In genomic region chr4:108744307-108744706, GRCh38 we compare ENCODE assay signal across 19 cellular contexts. TPM values are rescaled to one million over a fixed set of nuclear protein-coding genes. Genes with fewer than 3 reads are reported as not detected.
"Had no signal": no experiment of that assay in that cellular context is flagged by ENCODE, and none has a peak within 500 bp of the region (broad histone marks: within the 10 kb centered on the region; RNA-seq: fewer than 3 reads in every experiment).

No MANE protein-coding gene starts in this region.

- H3K27ac ChIP-seq: ascending aorta, hepatocyte, tibial artery had no signal

- H3K4me2 ChIP-seq: hepatocyte had no signal

- H3K9me3 ChIP-seq: ascending aorta, tibial artery had no signal

- H2AFZ ChIP-seq: hepatocyte had no signal

- H3K36me3 ChIP-seq: ascending aorta, tibial artery had no signal

- H3K4me3 ChIP-seq: ascending aorta, hepatocyte, lung, tibial artery had no signal

- ATAC-seq: activated CD8-positive, alpha-beta memory T cell treated with anti-CD3 and anti-CD28 coated beads, Interleukin-2, amount 10 ng/mL, durations not matched to agents 7 days and 5 days; esophagus mucosa; left colon; natural killer cell treated with Interleukin-12 subunit alpha and Interleukin-12 subunit beta and Interleukin-15 and Interleukin-18, amount 100 ng/mL, for 72 hours; stimulated activated naive CD8-positive, alpha-beta T cell treated with anti-CD3 and anti-CD28 coated beads, Interleukin-15, Interleukin-2, amounts not matched to agents 100 U/mL and 50 U/mL, for 24 hours; T-cell had no signal

- H3K27me3 ChIP-seq: ascending aorta, hepatocyte, tibial artery had no signal

- H3K4me1 ChIP-seq: ascending aorta, tibial artery had no signal

- H3K79me2 ChIP-seq: hepatocyte had no signal

- DNase-seq: activated B cell treated with CpG ODN at 0.5 μM for 24 hours; activated CD4-positive, alpha-beta memory T cell treated with anti-CD3 and anti-CD28 coated beads, Interleukin-2, amount 10 ng/mL, durations not matched to agents 7 days and 5 days; activated CD4-positive, alpha-beta T cell treated with anti-CD3 and anti-CD28 coated beads for 48 hours; activated CD8-positive, alpha-beta memory T cell treated with anti-CD3 and anti-CD28 coated beads, Interleukin-2, amount 10 ng/mL, durations not matched to agents 7 days and 5 days; cerebellar nuclear complex; effector CD8-positive, alpha-beta T cell; left colon; stimulated activated CD4-positive, alpha-beta T cell treated with anti-CD3 and anti-CD28 coated beads, Interleukin-2, amount 100 ng/mL, for 24 hours; stimulated activated naive CD8-positive, alpha-beta T cell treated with anti-CD3 and anti-CD28 coated beads, Interleukin-15, Interleukin-2, amounts not matched to agents 100 U/mL and 50 U/mL, for 24 hours; substantia nigra; T-cell; tibial artery had no signal

RNA-seq across cellular contexts. Expression of gene ETNPPL, which starts 18.5 kb away (rescaled TPM):
- total RNA-seq: activated B cell treated with CpG ODN at 0.5 μM for 24 hours; activated CD4-positive, alpha-beta memory T cell treated with anti-CD3 and anti-CD28 coated beads, Interleukin-2, amount 10 ng/mL, durations not matched to agents 7 days and 5 days; activated CD8-positive, alpha-beta memory T cell treated with anti-CD3 and anti-CD28 coated beads, Interleukin-2, amount 10 ng/mL, durations not matched to agents 7 days and 5 days; ascending aorta; esophagus mucosa; glomerular endothelial cell; left colon; lung; natural killer cell treated with Interleukin-12 subunit alpha and Interleukin-12 subunit beta and Interleukin-15 and Interleukin-18, amount 100 ng/mL, for 72 hours; renal cortical epithelial cell had no signal
